ENCODE assay signal across 23 cellular contexts in genomic region chr12:67237231-67237630, GRCh38. TPM values are rescaled to one million over a fixed set of nuclear protein-coding genes. Genes with fewer than 3 reads are reported as not detected.
A peak's percentile ranks its signal among the peaks of the same experiment; 100 is the strongest.
DNase-seq lines count a peak whose midpoint lies in the region; ATAC-seq and TF ChIP-seq lines count a peak whose summit lies in the region.
"Had no signal": no experiment of that assay in that cellular context is flagged by ENCODE, and none has a peak within 500 bp of the region (broad histone marks: within the 10 kb centered on the region; RNA-seq: fewer than 3 reads in every experiment).

No MANE protein-coding gene starts in this region.

- H3K4me1 ChIP-seq in H9 (ENCODE audit: insufficient read depth, low read length), result peaks cover 4% of the 10 kb centered on the region; the same call in 1 of the 2 replicates
- no peaks in the 10 kb centered on the region for H3K4me1 ChIP-seq in SJCRH30
- peaks cover 12% of the 10 kb centered on the region for H3K4me1 ChIP-seq in neural progenitor cell
- H3K4me1 ChIP-seq: breast epithelium, spleen had no signal

- no peak overlapping the region for H3K4ac ChIP-seq in H9 (ENCODE audit: low read depth, low read length)

- H4K5ac ChIP-seq in H9 (ENCODE audit: insufficient read length, low read depth, low read length), result no peak overlapping the region

- no peaks in the 10 kb centered on the region for H3K36me3 ChIP-seq in SJCRH30
- no peaks in the 10 kb centered on the region for H3K36me3 ChIP-seq in neural progenitor cell
- H3K36me3 ChIP-seq: breast epithelium, spleen, thoracic aorta had no signal

- H2BK15ac ChIP-seq in H9 (ENCODE audit: low read depth, low read length), result peak overlapping the region; percentile 80; the same call in 1 of the 2 replicates

- H3K36me3 Mint-ChIP-seq in H9 (ENCODE audit: insufficient read depth in 1 of 3, low read depth in 3 of 3) (peaks cover 0 to 10% (median 2%) of the 10 kb centered on the region in 3 experiments; a peak in 3 of 7 replicates), neural progenitor cell (no peaks in the 10 kb centered on the region)
- H3K36me3 Mint-ChIP-seq: CD4-positive, CD25-positive, alpha-beta regulatory T cell had no signal

- no peak overlapping the region for H3T11ph ChIP-seq in H9 (ENCODE audit: low read length)

- no peaks in the 10 kb centered on the region for H3K79me1 ChIP-seq in H9 (ENCODE audit: insufficient read depth, low read depth, low read length, poor library complexity, severe bottlenecking)

- peak; percentile 67 for DNase-seq in H9
- DNase-seq in NCI-H2081 treated with DMSO at 0.1 percent for 48 hours (lab: John Stamatoyannopoulos, UW), result peak; percentile 64
- peak; percentile 54 to 71 for DNase-seq in SJCRH30
- peak; percentile 63 for DNase-seq in neural progenitor cell (ENCODE audit: low spot score)
- no peak for DNase-seq in activated CD4-positive, alpha-beta T cell treated with anti-CD3 and anti-CD28 coated beads for 48 hours
- DNase-seq in HuH-7.5 (ENCODE audit: low spot score), result no peak
- DNase-seq: activated CD4-positive, alpha-beta T cell treated with anti-CD3 and anti-CD28 coated beads for 1 hour; activated CD8-positive, alpha-beta memory T cell treated with anti-CD3 and anti-CD28 coated beads for 24 hours; activated naive CD4-positive, alpha-beta T cell; activated T-cell treated with anti-CD3 and anti-CD28 coated beads, Interleukin-2, amount 50 U/mL, for 24 hours; CD4-positive, CD25-positive, alpha-beta regulatory T cell; Karpas-422; PC-9; SIG-M5; spleen; stimulated activated CD4-positive, alpha-beta T cell treated with anti-CD3 and anti-CD28 coated beads, Interleukin-4, amount 100 ng/mL, for 1 hour; stimulated activated naive CD4-positive, alpha-beta T cell treated with Interleukin-2 at 50 U/mL for 16 hours; T-cell had no signal

- H3K4me2 ChIP-seq in H9 (ENCODE audit: insufficient read depth, insufficient read length, low read length) (no peak overlapping the region), neural progenitor cell (peak overlapping the region; percentile 69)
- H3K4me2 ChIP-seq: PC-9 had no signal

- H2BK12ac ChIP-seq in H9 (ENCODE audit: insufficient read length, low read depth, low read length), result no peak overlapping the region

- H2AK5ac ChIP-seq in H9 (ENCODE audit: insufficient read length, low read length), result no peak overlapping the region

- no CpG with 5 or more reads among the region's 4 CpGs for WGBS in H9 (ENCODE audit: extremely low coverage, insufficient read length, low lambda C conversion rate)

- no peak overlapping the region for H3K18ac ChIP-seq in H9 (ENCODE audit: insufficient read length, low read depth, low read length)

- no peak overlapping the region for H4K91ac ChIP-seq in H9 (ENCODE audit: insufficient read length, low read depth, low read length)

- no peak for TF ChIP-seq CTCF in H9 (conservative IDR thresholded peaks at IDR 0.05)
- TF ChIP-seq CTCF in neural progenitor cell (IDR thresholded peaks at IDR 0.05), result no peak

- H3K56ac ChIP-seq in H9 (ENCODE audit: insufficient read length, low read depth, low read length), result no peak overlapping the region

- H3K23ac ChIP-seq in H9 (ENCODE audit: insufficient read length, low read depth, low read length), result no peak overlapping the region

- no peak overlapping the region for H3K14ac ChIP-seq in H9 (ENCODE audit: insufficient read depth, low read length)

- no peaks in the 10 kb centered on the region for H4K20me1 ChIP-seq in H9 (ENCODE audit: control insufficient read depth, insufficient read depth, insufficient read length)
- H4K20me1 ChIP-seq in neural progenitor cell (ENCODE audit: low read depth), result no peaks in the 10 kb centered on the region

- no peak overlapping the region for H2AFZ ChIP-seq in H9 (ENCODE audit: low read length)
- H2AFZ ChIP-seq in neural progenitor cell (replicated peaks), result peak overlapping the region; percentile 77
- H2AFZ ChIP-seq: PC-9 had no signal

- H3K27ac Mint-ChIP-seq in H9, result peak overlapping the region in 1 of 3 experiments; percentile 26; a peak in 1 of 7 replicates
- no peak overlapping the region for H3K27ac Mint-ChIP-seq in neural progenitor cell
- H3K27ac Mint-ChIP-seq: activated T-cell treated with anti-CD3 and anti-CD28 coated beads, Interleukin-2, amount 50 U/mL, for 24 hours; CD4-positive, CD25-positive, alpha-beta regulatory T cell; memory B cell; T-cell had no signal

- H3F3A ChIP-seq in neural progenitor cell (ENCODE audit: low read depth), result peaks cover 2% of the 10 kb centered on the region

- H2BK120ac ChIP-seq in H9 (ENCODE audit: low read depth, low read length, poor library complexity, severe bottlenecking), result no peak overlapping the region

- H3K23me2 ChIP-seq in H9 (ENCODE audit: insufficient read length, low read depth, low read length, poor library complexity, severe bottlenecking), result no peaks in the 10 kb centered on the region

- no peak overlapping the region for H3K4me3 Mint-ChIP-seq in H9
- no peak overlapping the region for H3K4me3 Mint-ChIP-seq in neural progenitor cell
- H3K4me3 Mint-ChIP-seq: activated T-cell treated with anti-CD3 and anti-CD28 coated beads, Interleukin-2, amount 50 U/mL, for 24 hours; CD4-positive, CD25-positive, alpha-beta regulatory T cell; memory B cell; T-cell had no signal

- H3K9ac ChIP-seq in H9 (ENCODE audit: extremely low read depth, insufficient read length, low read length) (no peak overlapping the region), neural progenitor cell (no peak overlapping the region)

- H3K27me3 ChIP-seq in H9 (ENCODE audit: insufficient read depth, low read length), result no peaks in the 10 kb centered on the region
- no peaks in the 10 kb centered on the region for H3K27me3 ChIP-seq in SJCRH30
- no peaks in the 10 kb centered on the region for H3K27me3 ChIP-seq in neural progenitor cell
- H3K27me3 ChIP-seq: breast epithelium, spleen had no signal

- H3K4me3 ChIP-seq in SJCRH30 (no peak overlapping the region), neural progenitor cell (peak overlapping the region; percentile 21)
- H3K4me3 ChIP-seq: breast epithelium, GM12878, PC-9, spleen, thoracic aorta had no signal

- H3K79me2 ChIP-seq in H9 (ENCODE audit: insufficient read depth, low read length) (no peaks in the 10 kb centered on the region), neural progenitor cell (ENCODE audit: low read depth) (no peaks in the 10 kb centered on the region)

- no peak overlapping the region for H2BK5ac ChIP-seq in H9 (ENCODE audit: insufficient read length, low read length)

- H3K9me3 ChIP-seq in H9 (ENCODE audit: control insufficient read depth, low read depth, low read length) (no peaks in the 10 kb centered on the region), SJCRH30 (replicated peaks) (no peaks in the 10 kb centered on the region), neural progenitor cell (ENCODE audit: low read depth) (peaks cover 9% of the 10 kb centered on the region)
- H3K9me3 ChIP-seq: thoracic aorta had no signal

- H3K27me3 Mint-ChIP-seq in H9 (ENCODE audit: low read depth), result no peaks in the 10 kb centered on the region
- H3K27me3 Mint-ChIP-seq in neural progenitor cell (ENCODE audit: insufficient read depth, low read depth), result no peaks in the 10 kb centered on the region

- H3K9me3 Mint-ChIP-seq in H9 (peaks cover 7 to 10% of the 10 kb centered on the region in 2 experiments; a peak in 3 of 5 replicates), neural progenitor cell (peaks cover 17% of the 10 kb centered on the region)

- no peak overlapping the region for H2BK20ac ChIP-seq in H9 (ENCODE audit: low read depth, low read length, poor library complexity, severe bottlenecking)

- peaks cover 10 to 11% of the 10 kb centered on the region in 2 experiments for H3K4me1 Mint-ChIP-seq in H9
- H3K4me1 Mint-ChIP-seq in neural progenitor cell, result peaks cover 8% of the 10 kb centered on the region
- H3K4me1 Mint-ChIP-seq: CD4-positive, CD25-positive, alpha-beta regulatory T cell; memory B cell; T-cell had no signal

- ATAC-seq in HG02798 (IDR thresholded peaks at IDR 0.05; ENCODE audit: poor library complexity, unreplicated experiment), result no peak
- ATAC-seq: GM12878, T-cell had no signal

- H4K8ac ChIP-seq in H9 (replicated peaks; ENCODE audit: insufficient read length, low read depth, low read length), result no peak overlapping the region

- H3K27ac ChIP-seq in H9 (ENCODE audit: insufficient read length, low read depth, low read length) (no peak overlapping the region), SJCRH30 (no peak overlapping the region), neural progenitor cell (no peak overlapping the region)
- H3K27ac ChIP-seq: PC-9, spleen, thoracic aorta had no signal

RNA-seq across cellular contexts. Expression of gene CAND1, which starts 31.9 kb away (rescaled TPM):
- 230 and 246 TPM in 2 replicates for total RNA-seq in H9 (2021)
- total RNA-seq in SJCRH30 (2014; rRNA removed; shearing (Covaris generic)), result 159 and 173 TPM in 2 replicates
- 193 and 284 TPM in 2 replicates for total RNA-seq in neural progenitor cell (ENCODE audit: low replicate concordance)

Comparison
In these comparisons a context has a peak if more than half of its experiments do, and no peak if none do; other contexts are left out.
1. DNase-seq: peak in H9 (single experiment), NCI-H2081 treated with DMSO at 0.1 percent for 48 hours (single experiment), SJCRH30 (2 of 2) and neural progenitor cell (single experiment); none in activated CD4-positive, alpha-beta T cell treated with anti-CD3 and anti-CD28 coated beads for 48 hours (single experiment) and HuH-7.5 (single experiment).